In genomic region chrX:155458477-155458876, GRCh38 we compare ENCODE assay signal across 8 cellular contexts. TPM values are rescaled to one million over a fixed set of nuclear protein-coding genes. Genes with fewer than 3 reads are reported as not detected.
DNase-seq lines count a peak whose midpoint lies in the region; ATAC-seq, FAIRE-seq and TF ChIP-seq lines count a peak whose summit lies in the region.
"Not testable (repeated sequence)": the region's sequence is repeated elsewhere in the genome, so short reads cannot be mapped to it uniquely, and the experiment has no call there.

F8A3 (minus strand) TSS chrX:155458620; CDS start chrX:155458600, 20 bp downstream.

- H3K36me3 Mint-ChIP-seq in CD8-positive, alpha-beta memory T cell; activated CD4-positive, alpha-beta T cell treated with anti-CD3 and anti-CD28 coated beads for 36 hours (ENCODE audit: low read depth): not testable (repeated sequence)

- H3K36me3 ChIP-seq in CD8-positive, alpha-beta memory T cell (ENCODE audit: insufficient read depth, low read length); pancreas: not testable (repeated sequence)

- not testable (repeated sequence) for H3K4me1 Mint-ChIP-seq in CD8-positive, alpha-beta memory T cell; activated CD4-positive, alpha-beta T cell treated with anti-CD3 and anti-CD28 coated beads for 36 hours

- not testable (repeated sequence) for FAIRE-seq in pancreas (lab: Jason Lieb, UNC)

- POLR2A ChIA-PET in CD8-positive, alpha-beta memory T cell (lab: Charles Lee); activated CD4-positive, alpha-beta T cell treated with anti-CD3 and anti-CD28 coated beads for 36 hours (lab: Charles Lee): not testable (repeated sequence)

- H3K27me3 ChIP-seq in CD8-positive, alpha-beta memory T cell (ENCODE audit: insufficient read depth, low read length, poor library complexity, severe bottlenecking); pancreas: not testable (repeated sequence)

- not testable (repeated sequence) for DNase-seq in CD8-positive, alpha-beta memory T cell; activated CD4-positive, alpha-beta T cell treated with anti-CD3 and anti-CD28 coated beads for 36 hours; Right ventricle myocardium superior; pancreas

- H3K27ac ChIP-seq in CD8-positive, alpha-beta memory T cell (ENCODE audit: low read depth, low read length); pancreas: not testable (repeated sequence)

- not testable (repeated sequence) for H3K4me3 Mint-ChIP-seq in CD8-positive, alpha-beta memory T cell; activated CD4-positive, alpha-beta T cell treated with anti-CD3 and anti-CD28 coated beads for 36 hours

- TF ChIP-seq CTCF in pancreas (IDR thresholded peaks at IDR 0.05) = not testable (repeated sequence)

- not testable (repeated sequence) for H3K4me1 ChIP-seq in CD8-positive, alpha-beta memory T cell (ENCODE audit: insufficient read depth, low read length); pancreas

- ATAC-seq in GM19351 (IDR thresholded peaks at IDR 0.05; ENCODE audit: unreplicated experiment) = peak; percentile 73
- peak; percentile 78 for ATAC-seq in GM21737 (IDR thresholded peaks at IDR 0.05; ENCODE audit: unreplicated experiment)
- peak; percentile 73 for ATAC-seq in HG02981 (IDR thresholded peaks at IDR 0.05; ENCODE audit: unreplicated experiment)
- peak; percentile 72 for ATAC-seq in HG03460 (IDR thresholded peaks at IDR 0.05; ENCODE audit: unreplicated experiment)
- ATAC-seq in activated CD4-positive, alpha-beta T cell treated with anti-CD3 and anti-CD28 coated beads for 36 hours = peak; percentile 81
- peak; percentile 91 for ATAC-seq in Right ventricle myocardium superior (ENCODE audit: poor library complexity)
- ATAC-seq in pancreas = peak; percentile 84 to 92 (median 88)

- not testable (repeated sequence) for H3K27me3 Mint-ChIP-seq in CD8-positive, alpha-beta memory T cell; activated CD4-positive, alpha-beta T cell treated with anti-CD3 and anti-CD28 coated beads for 36 hours

- not testable (repeated sequence) for H3K9me3 ChIP-seq in CD8-positive, alpha-beta memory T cell (ENCODE audit: low read length); pancreas

- intact Hi-C loops in activated CD4-positive, alpha-beta T cell treated with anti-CD3 and anti-CD28 coated beads for 36 hours (cut with DNase I, micrococcal nuclease); Right ventricle myocardium superior (cut with DNase I); pancreas (cut with DNase I): not testable (repeated sequence)

- CTCF ChIA-PET in CD8-positive, alpha-beta memory T cell (lab: Charles Lee); activated CD4-positive, alpha-beta T cell treated with anti-CD3 and anti-CD28 coated beads for 36 hours (lab: Charles Lee): not testable (repeated sequence)

- not testable (repeated sequence) for H3K9me3 Mint-ChIP-seq in CD8-positive, alpha-beta memory T cell; activated CD4-positive, alpha-beta T cell treated with anti-CD3 and anti-CD28 coated beads for 36 hours (ENCODE audit: low read depth)

- not testable (repeated sequence) for H3K27ac Mint-ChIP-seq in CD8-positive, alpha-beta memory T cell; activated CD4-positive, alpha-beta T cell treated with anti-CD3 and anti-CD28 coated beads for 36 hours

- H3K4me3 ChIP-seq in CD8-positive, alpha-beta memory T cell (ENCODE audit: low read length); pancreas: not testable (repeated sequence)

- WGBS in pancreas, 2 donors = no CpG with 5 or more reads among the region's 50 CpGs

RNA-seq across cellular contexts. Expression of gene F8A3, which starts in this region (rescaled TPM):
- 10 to 100 TPM; 11.2 to 13.2 TPM for total RNA-seq in CD8-positive, alpha-beta memory T cell
- polyA plus RNA-seq in CD8-positive, alpha-beta memory T cell = 9.2 TPM
- total RNA-seq in activated CD4-positive, alpha-beta T cell treated with anti-CD3 and anti-CD28 coated beads for 36 hours = 10 to 100 TPM; 29.2 to 32.6 TPM
- total RNA-seq in Right ventricle myocardium superior (not detected), pancreas (1 to 10 TPM in 4 of 6 donors, under 1 TPM in 2; 0.18 to 6.6 (median 2.5) TPM)
- polyA plus RNA-seq in pancreas = 1 to 10 TPM in 1 of 2 donors, not detected in 1; 2.0 TPM

Comparison
In these comparisons a context has a peak if more than half of its experiments do, and no peak if none do; other contexts are left out.
1. Peak in ATAC-seq in Right ventricle myocardium superior; RNA of the gene not detected or under 1 TPM.